In genomic region chr9:123883634-123884033, GRCh38 we compare ENCODE assay signal across 21 cellular contexts.
"Had no signal": no experiment of that assay in that cellular context is flagged by ENCODE, and none has a peak within 500 bp of the region (broad histone marks: within the 10 kb centered on the region; RNA-seq: fewer than 3 reads in every experiment).

No MANE protein-coding gene starts in this region.

- H3K27me3 ChIP-seq: ascending aorta, colonic mucosa, heart left ventricle, sigmoid colon, suprapubic skin had no signal

- H3K27ac Mint-ChIP-seq: activated CD8-positive, alpha-beta T cell treated with anti-CD3 and anti-CD28 coated beads, Interleukin-2, amount 10 ng/mL, durations not matched to agents 7 days and 5 days; activated naive CD8-positive, alpha-beta T cell treated with anti-CD3 and anti-CD28 coated beads, Interleukin-2, amount 10 ng/mL, durations not matched to agents 7 days and 5 days; T-cell; type B pancreatic cell had no signal

- H3K4me1 ChIP-seq: ascending aorta, colonic mucosa, sigmoid colon, suprapubic skin had no signal

- H3K4me1 Mint-ChIP-seq: neural crest cell had no signal

- H3K36me3 ChIP-seq: colonic mucosa, left ventricle myocardium inferior, sigmoid colon, suprapubic skin had no signal

- ATAC-seq: activated CD8-positive, alpha-beta T cell treated with anti-CD3 and anti-CD28 coated beads, Interleukin-2, amount 10 ng/mL, durations not matched to agents 7 days and 5 days; stimulated activated naive CD8-positive, alpha-beta T cell treated with anti-CD3 and anti-CD28 coated beads, Interleukin-15, Interleukin-2, amounts not matched to agents 100 U/mL and 50 U/mL, for 24 hours; T-cell had no signal

- H3K9me3 Mint-ChIP-seq: T-cell had no signal

- H3K27ac ChIP-seq: ascending aorta, colonic mucosa, heart left ventricle, left ventricle myocardium inferior, sigmoid colon, suprapubic skin, WERI-Rb-1 had no signal

- H3K4me3 Mint-ChIP-seq: activated CD8-positive, alpha-beta T cell treated with anti-CD3 and anti-CD28 coated beads, Interleukin-2, amount 10 ng/mL, durations not matched to agents 7 days and 5 days; activated naive CD8-positive, alpha-beta T cell treated with anti-CD3 and anti-CD28 coated beads, Interleukin-2, amount 10 ng/mL, durations not matched to agents 7 days and 5 days; neural crest cell; T-cell; type B pancreatic cell had no signal

- H3K27me3 Mint-ChIP-seq: activated naive CD8-positive, alpha-beta T cell treated with anti-CD3 and anti-CD28 coated beads, Interleukin-2, amount 10 ng/mL, durations not matched to agents 7 days and 5 days; T-cell; type B pancreatic cell had no signal

- DNase-seq: activated CD4-positive, alpha-beta T cell treated with anti-CD3 and anti-CD28 coated beads for 4 hours; activated CD8-positive, alpha-beta memory T cell treated with anti-CD3 and anti-CD28 coated beads, Interleukin-2, amount 50 U/mL, for 48 hours; activated CD8-positive, alpha-beta T cell treated with anti-CD3 and anti-CD28 coated beads, Interleukin-2, amount 10 ng/mL, durations not matched to agents 7 days and 5 days; activated naive CD8-positive, alpha-beta T cell treated with anti-CD3 and anti-CD28 coated beads, Interleukin-2, amount 10 ng/mL, durations not matched to agents 7 days and 5 days; caudate nucleus; colonic mucosa; erythroblast; foreskin melanocyte; heart left ventricle; left ventricle myocardium inferior; sigmoid colon; stimulated activated CD4-positive, alpha-beta T cell treated with anti-CD3 and anti-CD28 coated beads, Interleukin-2, amount 100 ng/mL, for 48 hours; stimulated activated CD8-positive, alpha-beta memory T cell treated with anti-CD3 and anti-CD28 coated beads, Interleukin-4, amount 100 ng/mL, for 48 hours; stimulated activated naive CD8-positive, alpha-beta T cell treated with anti-CD3 and anti-CD28 coated beads, Interleukin-15, Interleukin-2, amounts not matched to agents 100 U/mL and 50 U/mL, for 24 hours; T-cell; T1000; WERI-Rb-1 had no signal

- H3K4me3 ChIP-seq: ascending aorta, colonic mucosa, heart left ventricle, left ventricle myocardium inferior, sigmoid colon, suprapubic skin had no signal

- H3K9me3 ChIP-seq: ascending aorta, colonic mucosa, sigmoid colon, suprapubic skin had no signal
